Comparison of ENCODE assay signal across 2 cellular contexts in genomic region chr9:121363586-121363961, GRCh38.
TF ChIP-seq lines count a peak whose summit lies in the region.

No MANE protein-coding gene starts in this region.

TF ChIP-seq in liver, 16 proteins besides CTCF, POLR2A, EP300 and RAD21:
- TF ChIP-seq ATF3 (IDR thresholded peaks at IDR 0.05) (no peak), TAF1 (conservative IDR thresholded peaks at IDR 0.05) (no peak), NR2F2 (IDR thresholded peaks at IDR 0.05) (no peak), MAX (IDR thresholded peaks at IDR 0.05) (no peak), SP1 (IDR thresholded peaks at IDR 0.05) (no peak), HNF4G (IDR thresholded peaks at IDR 0.05) (no peak), ZBTB33 (IDR thresholded peaks at IDR 0.05) (no peak), REST (IDR thresholded peaks at IDR 0.05) (no peak), GABPA (IDR thresholded peaks at IDR 0.05 in 1 of 2, conservative IDR thresholded peaks at IDR 0.05 in 1 of 2) (no peak), HNF4A (conservative IDR thresholded peaks at IDR 0.05) (no peak), EGR1 (IDR thresholded peaks at IDR 0.05; ENCODE audit: low read depth in 2 of 2) (no peak), JUND (IDR thresholded peaks at IDR 0.05) (no peak), RXRA (IDR thresholded peaks at IDR 0.05) (no peak), YY1 (IDR thresholded peaks at IDR 0.05) (no peak), FOXA2 (IDR thresholded peaks at IDR 0.05) (no peak)
TF ChIP-seq in liver: peak in this region for 0.

TF ChIP-seq in HepG2, 621 proteins besides CTCF, POLR2A, EP300 and RAD21:
- TF ChIP-seq ZSCAN31 (CRISPR knock-in tag; IDR thresholded peaks at IDR 0.05; ENCODE audit: low read depth) (no peak), ZEB1 (IDR thresholded peaks at IDR 0.05; ENCODE audit: insufficient replicate concordance, low read depth) (no peak)
